Comparison of ENCODE assay signal across 12 cellular contexts in genomic region chr20:34109442-34109841, GRCh38. TPM values are rescaled to one million over a fixed set of nuclear protein-coding genes. Genes with fewer than 3 reads are reported as not detected.
DNase-seq lines count a peak whose midpoint lies in the region; ATAC-seq and TF ChIP-seq lines count a peak whose summit lies in the region.
"Had no signal": no experiment of that assay in that cellular context is flagged by ENCODE, and none has a peak within 500 bp of the region (broad histone marks: within the 10 kb centered on the region; RNA-seq: fewer than 3 reads in every experiment).

No MANE protein-coding gene starts in this region.

- POLR2A ChIA-PET in OCI-LY7 (lab: Charles Lee) = interaction anchor here (0.5 to 0.6 kb wide), 3 partner anchors 9 to 246 kb away, joined by 3 to 4 read pairs (median 3); no protein-coding TSS in a partner anchor

- H3K4me1 Mint-ChIP-seq in activated T-cell treated with anti-CD3 and anti-CD28 coated beads, Interleukin-2, amount 50 U/mL, for 4 hours (ENCODE audit: low read depth) = peaks cover 61% of the 10 kb centered on the region
- H3K4me1 Mint-ChIP-seq in central memory CD8-positive, alpha-beta T cell = peaks cover 73% of the 10 kb centered on the region

- peaks cover 34% of the 10 kb centered on the region for H3K36me3 Mint-ChIP-seq in activated T-cell treated with anti-CD3 and anti-CD28 coated beads, Interleukin-2, amount 50 U/mL, for 4 hours (ENCODE audit: insufficient read depth)
- H3K36me3 Mint-ChIP-seq in central memory CD8-positive, alpha-beta T cell (ENCODE audit: insufficient read depth) = peaks cover 56% of the 10 kb centered on the region

- H3K27me3 Mint-ChIP-seq in activated T-cell treated with anti-CD3 and anti-CD28 coated beads, Interleukin-2, amount 50 U/mL, for 4 hours (ENCODE audit: low read depth) = no peaks in the 10 kb centered on the region
- H3K27me3 Mint-ChIP-seq in central memory CD8-positive, alpha-beta T cell = no peaks in the 10 kb centered on the region

- H2AFZ ChIP-seq in OCI-LY7 (ENCODE audit: low read length) = no peak overlapping the region

- TF ChIP-seq CTCF in OCI-LY7 (conservative IDR thresholded peaks at IDR 0.05; ENCODE audit: low read length) (no peak), psoas muscle (IDR thresholded peaks at IDR 0.05) (no peak)

- H3K4me1 ChIP-seq in OCI-LY7 (ENCODE audit: insufficient read depth, low read length, poor library complexity, severe bottlenecking) (peaks cover 46% of the 10 kb centered on the region), psoas muscle (peaks cover 33% of the 10 kb centered on the region)

- ATAC-seq in activated T-cell treated with anti-CD3 and anti-CD28 coated beads, Interleukin-2, amount 50 U/mL, for 4 hours = no peak
- no peak for ATAC-seq in central memory CD8-positive, alpha-beta T cell (replicated peaks; ENCODE audit: extremely low read depth, poor library complexity, severe bottlenecking)
- ATAC-seq in psoas muscle (no peak), GM18517 (IDR thresholded peaks at IDR 0.05; ENCODE audit: unreplicated experiment) (no peak)

- no peaks in the 10 kb centered on the region for H3K27me3 ChIP-seq in psoas muscle (ENCODE audit: insufficient read depth in 3 of 3, low read length in 2 of 3)

- no TSS peak for BruUV-seq in OCI-LY7 (replicated peaks; lab: Mats Ljungman, UMichigan)

- peak overlapping the region; percentile 87 for H3K4me3 Mint-ChIP-seq in activated T-cell treated with anti-CD3 and anti-CD28 coated beads, Interleukin-2, amount 50 U/mL, for 4 hours
- H3K4me3 Mint-ChIP-seq in central memory CD8-positive, alpha-beta T cell = peak overlapping the region; percentile 99

- CTCF ChIA-PET in OCI-LY7 (lab: Charles Lee; ENCODE audit: unreplicated experiment) = interaction anchor here (1.0 kb wide), 1 partner anchor 17 kb away, joined by 3 read pairs; no protein-coding TSS in a partner anchor

- intact Hi-C loops in OCI-LY7 (cut with micrococcal nuclease; ENCODE audit: unreplicated experiment) (no loop called here), psoas muscle (cut with DNase I) (loop anchor here in 1 of 2 donors (2.0 kb wide), 1 partner anchor 25 kb away; no protein-coding TSS in a partner anchor)

- H3K36me3 ChIP-seq in OCI-LY7 (ENCODE audit: insufficient read depth, low read length) = peaks cover 72% of the 10 kb centered on the region
- H3K36me3 ChIP-seq in psoas muscle (ENCODE audit: insufficient read depth in 1 of 2, low read depth in 1 of 2) = peaks cover 2 to 31% of the 10 kb centered on the region in 2 donors

- 88 to 90% (median 89%) methylated on average over 6 of the region's 6 CpGs for WGBS in psoas muscle, 3 donors

- H3K4me3 ChIP-seq in OCI-LY7 (ENCODE audit: low read depth, low read length, poor library complexity, severe bottlenecking) (peak overlapping the region; percentile 30), psoas muscle (peak overlapping the region; percentile 99)

- no peak for DNase-seq in activated T-cell treated with anti-CD3 and anti-CD28 coated beads, Interleukin-2, amount 50 U/mL, for 4 hours
- no peak for DNase-seq in activated T-cell treated with anti-CD3 and anti-CD28 coated beads, Interleukin-2, amount 50 U/mL, for 1 hour
- no peak for DNase-seq in OCI-LY7 (ENCODE audit: low spot score)
- DNase-seq in central memory CD8-positive, alpha-beta T cell (ENCODE audit: low spot score in 2 of 2) = no peak
- no peak for DNase-seq in psoas muscle
- DNase-seq in SIG-M5 (lab: John Stamatoyannopoulos, UW) = no peak
- DNase-seq in NAMALWA (ENCODE audit: low spot score) = no peak
- DNase-seq: DMS79; NCI-H2029 treated with DMSO at 0.1 percent for 48 hours; nucleus accumbens; stimulated activated CD4-positive, alpha-beta T cell treated with anti-CD3 and anti-CD28 coated beads, Interleukin-15, amount 100 ng/mL, for 24 hours had no signal

- H3K27ac Mint-ChIP-seq in central memory CD8-positive, alpha-beta T cell (ENCODE audit: low read depth) = peak overlapping the region; percentile 86

- H3K9me2 ChIP-seq in OCI-LY7 (ENCODE audit: insufficient read depth, low read length) = no peaks in the 10 kb centered on the region

- no peaks in the 10 kb centered on the region for H3K9me3 Mint-ChIP-seq in activated T-cell treated with anti-CD3 and anti-CD28 coated beads, Interleukin-2, amount 50 U/mL, for 4 hours
- no peaks in the 10 kb centered on the region for H3K9me3 Mint-ChIP-seq in central memory CD8-positive, alpha-beta T cell

- peaks cover 46% of the 10 kb centered on the region for H4K20me1 ChIP-seq in OCI-LY7 (ENCODE audit: insufficient read depth, low read length)

- H3K9me3 ChIP-seq in OCI-LY7 (ENCODE audit: low read length) = no peaks in the 10 kb centered on the region
- no peaks in the 10 kb centered on the region for H3K9me3 ChIP-seq in psoas muscle

- peak overlapping the region; percentile 94 for H3K4me2 ChIP-seq in OCI-LY7 (ENCODE audit: low read length)

- H3K79me2 ChIP-seq in OCI-LY7 (ENCODE audit: insufficient read depth, low read depth, low read length) = peaks cover 76% of the 10 kb centered on the region

- H3K27ac ChIP-seq in OCI-LY7 (ENCODE audit: low read depth, low read length, poor library complexity, severe bottlenecking) = no peak overlapping the region
- peak overlapping the region; percentile 99 for H3K27ac ChIP-seq in psoas muscle

RNA-seq across cellular contexts. Expression of gene EIF2S2, which starts 2.6 kb away (rescaled TPM):
- 100 to 1,000 TPM; 128 to 132 (median 130) TPM for total RNA-seq in activated T-cell treated with anti-CD3 and anti-CD28 coated beads, Interleukin-2, amount 50 U/mL, for 4 hours
- total RNA-seq in OCI-LY7 (2014; rRNA removed; shearing (Covaris generic)) = 104 and 112 TPM in 2 replicates
- 130 and 140 TPM in 2 replicates for total RNA-seq in OCI-LY7 (2022)
- 10 to 100 TPM; 49.4 to 88.9 (median 82.8) TPM for total RNA-seq in psoas muscle
- 100 to 1,000 TPM in 2 of 3 donors, 10 to 100 TPM in 1; 95.8 to 219 (median 192) TPM for polyA plus RNA-seq in psoas muscle
